1 cellular context compared by ENCODE assay signal in the genomic region with DNA sequence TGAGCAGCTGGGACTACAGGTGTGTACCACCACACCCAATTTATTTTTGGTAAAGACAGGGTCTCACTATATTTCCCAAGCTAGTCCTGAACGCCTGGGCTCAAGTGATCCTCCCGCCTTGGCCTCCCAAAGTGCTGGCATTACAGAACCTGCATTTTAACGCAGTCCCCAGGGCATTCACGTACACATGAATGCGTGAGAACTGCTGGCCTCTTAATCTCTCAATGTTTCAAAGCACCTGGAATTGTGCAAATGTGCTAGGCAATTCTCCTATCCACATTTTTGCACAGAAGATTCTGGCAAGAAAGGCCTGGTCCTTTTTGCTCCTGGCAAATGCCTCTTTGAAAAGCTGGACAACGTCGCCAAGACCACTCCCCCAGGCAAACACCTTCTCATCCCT.
TF ChIP-seq lines count a peak whose summit lies in the region.

No MANE protein-coding gene starts in this region.

TF ChIP-seq in H1, 55 proteins besides CTCF, POLR2A, EP300 and RAD21 (continued from another document):
- TF ChIP-seq MAX (IDR thresholded peaks at IDR 0.05) (no peak), SP1 (IDR thresholded peaks at IDR 0.05; ENCODE audit: low read depth, low read length) (no peak), TBP (IDR thresholded peaks at IDR 0.05; ENCODE audit: low read depth, low read length) (no peak), SUZ12 (IDR thresholded peaks at IDR 0.05; ENCODE audit: low read length) (no peak), GABPA (IDR thresholded peaks at IDR 0.05; ENCODE audit: borderline replicate concordance, insufficient read depth, low read length) (no peak), SP4 (IDR thresholded peaks at IDR 0.05; ENCODE audit: low read length) (no peak), EGR1 (IDR thresholded peaks at IDR 0.05; ENCODE audit: borderline replicate concordance, low read depth, low read length) (no peak), CHD2 (IDR thresholded peaks at IDR 0.05; ENCODE audit: low read length) (no peak), YY1 (IDR thresholded peaks at IDR 0.05; ENCODE audit: low read depth, low read length) (no peak), EZH2 (IDR thresholded peaks at IDR 0.05; ENCODE audit: low read depth, low read length, severe bottlenecking) (no peak), CTBP2 (IDR thresholded peaks at IDR 0.05; ENCODE audit: borderline replicate concordance, insufficient read depth, insufficient read length, low read length) (no peak), RBBP5 (IDR thresholded peaks at IDR 0.05; ENCODE audit: borderline replicate concordance, low read depth, low read length) (no peak), NRF1 (IDR thresholded peaks at IDR 0.05; ENCODE audit: low read depth, low read length) (no peak), TAF7 (optimal IDR thresholded peaks at IDR 0.05; ENCODE audit: borderline replicate concordance, low read depth, low read length) (no peak), ASH2L (IDR thresholded peaks at IDR 0.05; ENCODE audit: low read length) (no peak), TEAD4 (IDR thresholded peaks at IDR 0.05; ENCODE audit: low read depth, low read length) (no peak)
- TF ChIP-seq, protein P1, sequence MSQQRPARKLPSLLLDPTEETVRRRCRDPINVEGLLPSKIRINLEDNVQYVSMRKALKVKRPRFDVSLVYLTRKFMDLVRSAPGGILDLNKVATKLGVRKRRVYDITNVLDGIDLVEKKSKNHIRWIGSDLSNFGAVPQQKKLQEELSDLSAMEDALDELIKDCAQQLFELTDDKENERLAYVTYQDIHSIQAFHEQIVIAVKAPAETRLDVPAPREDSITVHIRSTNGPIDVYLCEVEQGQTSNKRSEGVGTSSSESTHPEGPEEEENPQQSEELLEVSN (IDR thresholded peaks at IDR 0.05) = no peak
